ENCODE assay signal across 5 cellular contexts in genomic region chr11:71843355-71843754, GRCh38. TPM values are rescaled to one million over a fixed set of nuclear protein-coding genes. Genes with fewer than 3 reads are reported as not detected.
"Had no signal": no experiment of that assay in that cellular context is flagged by ENCODE, and none has a peak within 500 bp of the region (broad histone marks: within the 10 kb centered on the region; RNA-seq: fewer than 3 reads in every experiment).

No MANE protein-coding gene starts in this region.

RNA-seq across cellular contexts. Expression of gene DEFB108B, which starts 10.4 kb away (rescaled TPM):
- total RNA-seq: GM23248, H4, H7, HT-29, IMR-90 had no signal
- polyA plus RNA-seq: GM23248, IMR-90 had no signal

RNA-seq across cellular contexts. Expression of gene DEFB131B, which starts 34.9 kb away (rescaled TPM):
- total RNA-seq: GM23248, H4, H7, HT-29, IMR-90 had no signal
- polyA plus RNA-seq: GM23248, IMR-90 had no signal
